8 cellular contexts compared by ENCODE assay signal in the genomic region with DNA sequence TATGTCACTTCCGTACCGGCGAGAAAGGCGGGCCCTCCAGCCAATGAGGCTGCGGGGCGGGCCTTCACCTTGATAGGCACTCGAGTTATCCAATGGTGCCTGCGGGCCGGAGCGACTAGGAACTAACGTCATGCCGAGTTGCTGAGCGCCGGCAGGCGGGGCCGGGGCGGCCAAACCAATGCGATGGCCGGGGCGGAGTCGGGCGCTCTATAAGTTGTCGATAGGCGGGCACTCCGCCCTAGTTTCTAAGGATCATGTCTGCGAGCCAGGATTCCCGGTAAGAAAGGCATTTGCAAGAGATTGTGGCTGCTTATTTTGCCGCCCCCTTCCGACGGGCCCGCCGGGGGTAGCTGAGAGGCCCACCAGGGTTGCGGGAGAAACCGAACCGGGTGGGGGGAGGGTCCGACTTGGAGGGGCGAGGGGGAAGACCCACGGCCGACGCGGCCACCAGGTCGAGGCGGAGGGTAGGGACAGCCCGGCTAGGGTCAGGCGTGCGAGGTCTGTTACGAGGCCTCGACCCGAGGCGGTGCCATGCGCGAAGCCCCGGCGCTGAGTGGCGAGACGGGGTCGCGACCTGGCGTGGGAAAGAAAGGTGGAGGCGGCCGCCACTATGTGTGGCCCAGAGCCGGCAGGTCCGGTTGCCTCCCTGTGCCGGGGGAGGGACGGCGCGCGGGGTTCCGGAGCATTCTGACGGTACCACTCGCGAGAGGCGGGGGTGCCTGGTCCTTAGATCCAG. TPM values are rescaled to one million over a fixed set of nuclear protein-coding genes. Genes with fewer than 3 reads are reported as not detected.
DNase-seq lines count a peak whose midpoint lies in the region; ATAC-seq and TF ChIP-seq lines count a peak whose summit lies in the region.

No MANE protein-coding gene starts in this region.

- peak; percentile 99 for TF ChIP-seq POLR2A in GM18951 (IDR thresholded peaks at IDR 0.05; ENCODE audit: extremely low read depth, insufficient read depth, insufficient read length)

- peak overlapping the region; percentile 96 for H3K27ac ChIP-seq in AG04450 (ENCODE audit: low read depth, low read length)
- H3K27ac ChIP-seq in layer of hippocampus (ENCODE audit: low read depth, low read length) = peak overlapping the region; percentile 97

- H3K4me3 ChIP-seq in AG04450 (ENCODE audit: low read depth, low read length) (peak overlapping the region; percentile 98), choroid plexus epithelial cell (ENCODE audit: low read depth, low read length) (peak overlapping the region; percentile 99)

- POLR2A ChIA-PET in AG04450 (lab: Yijun Ruan, JAX) = interaction anchor here (0.5 to 4.8 kb wide), 13 partner anchors 11 to 276 kb away, joined by 3 to 44 read pairs (median 6); partner anchors contain the start of genes MPDU1, POLR2A, SAT2 and SENP3

- CTCF ChIA-PET in AG04450 (lab: Charles Lee) = interaction anchor here (0.9 to 3.4 kb wide), 2 partner anchors 11 to 43 kb away, joined by 3 to 24 read pairs; partner anchors contain the start of gene SENP3

- TF ChIP-seq CTCF in AG04450 (IDR thresholded peaks at IDR 0.05; ENCODE audit: low read depth, low read length) (peak; percentile 6; the same call in 1 of the 2 replicates), choroid plexus epithelial cell (conservative IDR thresholded peaks at IDR 0.05; ENCODE audit: low read depth, low read length) (peak; percentile 15)

- peaks cover 7% of the 10 kb centered on the region; the same call in 1 of the 2 replicates for H3K9me3 ChIP-seq in AG04450 (ENCODE audit: control insufficient read depth, insufficient read depth, low read length)

- ATAC-seq in HG03432 (IDR thresholded peaks at IDR 0.05; ENCODE audit: unreplicated experiment) = peak; percentile 81

- DNase-seq in AG04450 (ENCODE audit: low read depth, low spot score) (peak; percentile 98), NCI-H526 treated with DMSO at 0.1 percent for 48 hours (lab: John Stamatoyannopoulos, UW) (peak; percentile 89), choroid plexus epithelial cell (ENCODE audit: low read depth) (peak; percentile 99)
- peak; percentile 100 for DNase-seq in activated CD4-positive, alpha-beta T cell treated with anti-CD3 and anti-CD28 coated beads for 48 hours
- peak; percentile 99 to 100 for DNase-seq in stimulated activated CD4-positive, alpha-beta T cell treated with anti-CD3 and anti-CD28 coated beads, Interleukin-1b, Interleukin-23, amount 100 ng/mL, for 4 hours (ENCODE audit: low read depth in 2 of 2)

- in situ Hi-C loops in GM18951 (cut with MboI; ENCODE audit: low sequenced_read_pairs, unreplicated experiment) = no loop called here

- no peaks in the 10 kb centered on the region for H3K27me3 ChIP-seq in AG04450 (ENCODE audit: control insufficient read depth, insufficient read depth, low read length)
- no peaks in the 10 kb centered on the region for H3K27me3 ChIP-seq in layer of hippocampus (ENCODE audit: control insufficient read depth, insufficient read depth, low read length)

RNA-seq across cellular contexts. Expression of gene CD68, which starts 6.7 kb away (rescaled TPM):
- 34.1 and 39.6 TPM in 2 replicates for polyA plus RNA-seq in AG04450 (2011; rRNA removed)
- 11.6 and 21.2 TPM in 2 replicates for polyA minus RNA-seq in AG04450 (2011; rRNA and poly(A)+ RNA removed)

RNA-seq across cellular contexts. Expression of gene MPDU1, which starts 10.9 kb away (rescaled TPM):
- 128 and 131 TPM in 2 replicates for polyA plus RNA-seq in AG04450 (2011; rRNA removed)
- 79.9 and 99.2 TPM in 2 replicates for polyA minus RNA-seq in AG04450 (2011; rRNA and poly(A)+ RNA removed)

RNA-seq across cellular contexts. Expression of gene SENP3, which starts 11.0 kb away (rescaled TPM):
- 67.6 and 73.4 TPM in 2 replicates for polyA plus RNA-seq in AG04450 (2011; rRNA removed)
- polyA minus RNA-seq in AG04450 (2011; rRNA and poly(A)+ RNA removed) = 58.9 and 63.0 TPM in 2 replicates

RNA-seq across cellular contexts. Expression of gene TNFSF13, which starts 14.2 kb away (rescaled TPM):
- 0.83 and 1.0 TPM in 2 replicates for polyA plus RNA-seq in AG04450 (2011; rRNA removed)
- 0.70 and 0.92 TPM in 2 replicates for polyA minus RNA-seq in AG04450 (2011; rRNA and poly(A)+ RNA removed)

RNA-seq across cellular contexts. Expression of gene SOX15, which starts 17.1 kb away (rescaled TPM):
- polyA plus RNA-seq in AG04450 (2011; rRNA removed) = 0.24 and 0.29 TPM in 2 replicates
- 0.17 TPM in 1 of 2 replicates, not detected in the other for polyA minus RNA-seq in AG04450 (2011; rRNA and poly(A)+ RNA removed)

Comparison
In these comparisons a context has a peak if more than half of its experiments do, and no peak if none do; other contexts are left out.
1. Peak in every context shown above with its lines: DNase-seq, ATAC-seq, H3K4me3 ChIP-seq and H3K27ac ChIP-seq.